Comparison of ENCODE assay signal across 21 cellular contexts in the genomic region with DNA sequence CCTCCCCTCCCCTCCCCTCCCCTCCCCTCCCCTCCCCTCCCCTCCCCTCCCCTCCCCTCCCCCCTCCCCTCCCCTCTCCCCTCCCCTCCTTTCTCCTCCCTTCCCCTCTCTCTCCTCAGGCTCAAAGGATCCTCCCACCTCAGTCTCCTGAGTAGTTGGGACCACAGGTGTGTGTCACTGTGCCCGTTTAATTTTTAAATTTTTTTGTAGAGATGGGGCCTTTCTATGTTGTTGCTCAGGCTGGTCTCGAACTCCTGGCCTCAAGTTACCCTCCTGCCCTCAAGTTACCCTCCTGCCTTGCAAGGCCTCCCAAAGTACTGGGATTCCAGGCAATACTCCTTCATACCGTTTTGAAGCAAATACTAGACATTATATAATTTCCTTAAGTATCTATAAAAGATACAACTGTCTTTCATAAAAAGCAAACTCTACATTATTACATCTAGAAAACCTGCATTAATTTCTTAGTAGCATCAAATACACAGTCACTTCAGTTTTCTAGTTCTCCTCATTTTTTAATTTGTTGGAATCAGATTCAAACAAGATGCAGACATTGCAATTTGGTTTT. TPM values are rescaled to one million over a fixed set of nuclear protein-coding genes. Genes with fewer than 3 reads are reported as not detected.
DNase-seq lines count a peak whose midpoint lies in the region; ATAC-seq, FAIRE-seq and TF ChIP-seq lines count a peak whose summit lies in the region.
"Had no signal": no experiment of that assay in that cellular context is flagged by ENCODE, and none has a peak within 500 bp of the region (broad histone marks: within the 10 kb centered on the region; RNA-seq: fewer than 3 reads in every experiment).

No MANE protein-coding gene starts in this region.

- H3K4me1 ChIP-seq in Karpas-422 (ENCODE audit: low read length) (peaks cover 37% of the 10 kb centered on the region), GM12878 (ENCODE audit: control insufficient read depth, insufficient read depth, low read length) (peaks cover 33% of the 10 kb centered on the region), ascending aorta (peaks cover 0 to 23% of the 10 kb centered on the region in 2 donors)

- H3K79me2 ChIP-seq in Karpas-422 (ENCODE audit: low read length) (peaks cover 98% of the 10 kb centered on the region), GM12878 (ENCODE audit: control insufficient read depth, insufficient read depth, low read length) (peaks cover 96% of the 10 kb centered on the region)

- H3K27me3 ChIP-seq in Karpas-422 (ENCODE audit: low read length), result no peaks in the 10 kb centered on the region
- no peaks in the 10 kb centered on the region for H3K27me3 ChIP-seq in GM12878 (replicated peaks in 1 of 2; ENCODE audit: control insufficient read depth in 2 of 2, insufficient read depth in 2 of 2, low read length in 1 of 2)
- H3K27me3 ChIP-seq in ascending aorta, result no peaks in the 10 kb centered on the region
- H3K27me3 ChIP-seq: hepatocyte had no signal

- DNase-seq in activated naive CD4-positive, alpha-beta T cell treated with anti-CD3 and anti-CD28 coated beads for 36 hours, result no peak
- DNase-seq in activated naive CD4-positive, alpha-beta T cell treated with Interleukin-2 at 50 U/mL for 16 hours, result no peak
- DNase-seq in Karpas-422 (no peak), GM12878 (ENCODE audit: low read depth, low spot score) (no peak), urothelium cell line (ENCODE audit: low spot score) (no peak), ascending aorta (ENCODE audit: low spot score in 2 of 2) (no peak)
- DNase-seq in stimulated activated naive B cell treated with anti-CD40 and anti-IgM and Interleukin-4, amounts not matched to agents 10 μg/mL and 1 μg/mL and 100 μg/mL, for 72 hours, result no peak
- DNase-seq in activated CD4-positive, CD25-positive, alpha-beta regulatory T cell (lab: John Stamatoyannopoulos, UW), result no peak
- DNase-seq: activated effector memory CD4-positive, alpha-beta T cell treated with anti-CD3 and anti-CD28 coated beads, Interleukin-2, amount 50 U/mL, for 16 hours; CD8-positive, alpha-beta memory T cell; DMS79 treated with DMSO at 0.1 percent for 48 hours; effector CD4-positive, alpha-beta T cell; foreskin melanocyte; KG1; NCI-H1694 treated with DMSO at 0.1 percent for 48 hours; NCI-H82; stimulated activated CD8-positive, alpha-beta memory T cell treated with anti-CD3 and anti-CD28 coated beads, Interleukin-4, amount 100 ng/mL, for 48 hours had no signal

- WGBS in GM12878 (ENCODE audit: insufficient coverage, insufficient replicate concordance, low lambda C conversion rate, missing lambda C conversion rate), result 68% methylated on average over 3 of the region's 3 CpGs

- H3K4me3 Mint-ChIP-seq in activated naive CD4-positive, alpha-beta T cell treated with anti-CD3 and anti-CD28 coated beads for 36 hours, result no peak overlapping the region
- peak overlapping the region in 1 of 2 donors; percentile 28 for H3K4me3 Mint-ChIP-seq in stimulated activated naive B cell treated with anti-CD40 and anti-IgM and Interleukin-4, amounts not matched to agents 10 μg/mL and 1 μg/mL and 100 μg/mL, for 72 hours
- H3K4me3 Mint-ChIP-seq: CD8-positive, alpha-beta memory T cell had no signal

- no peak for ATAC-seq in GM12878
- no peak for ATAC-seq in stimulated activated naive B cell treated with anti-CD40 and anti-IgM and Interleukin-4, amounts not matched to agents 10 μg/mL and 1 μg/mL and 100 μg/mL, for 72 hours (replicated peaks)

- H3K9ac ChIP-seq in Karpas-422 (ENCODE audit: low read length) (no peak overlapping the region), GM12878 (ENCODE audit: control insufficient read depth, insufficient read depth, low read length) (no peak overlapping the region)

- H2AFZ ChIP-seq in Karpas-422 (ENCODE audit: low read length) (no peak overlapping the region), GM12878 (ENCODE audit: control insufficient read depth, low read depth, low read length) (no peak overlapping the region)
- H2AFZ ChIP-seq: hepatocyte had no signal

- H3K36me3 ChIP-seq in Karpas-422 (ENCODE audit: insufficient read depth, low read length) (no peaks in the 10 kb centered on the region), GM12878 (ENCODE audit: control insufficient read depth in 2 of 2, insufficient read depth in 2 of 2, low read length in 1 of 2) (peaks cover 0 to 7% of the 10 kb centered on the region in 2 experiments; a peak in 3 of 4 replicates), ascending aorta (no peaks in the 10 kb centered on the region)
- H3K36me3 ChIP-seq: HAP-1, thoracic aorta had no signal

- CTCF ChIA-PET in activated naive CD4-positive, alpha-beta T cell treated with anti-CD3 and anti-CD28 coated beads for 36 hours (lab: Charles Lee), result interaction anchor here (0.7 to 0.8 kb wide), 3 partner anchors 33 to 82 kb away, joined by 3 read pairs; no protein-coding TSS in a partner anchor
- CTCF ChIA-PET in GM12878 (lab: Yijun Ruan, JAX), result no interaction called here

- intact Hi-C loops in activated naive CD4-positive, alpha-beta T cell treated with anti-CD3 and anti-CD28 coated beads for 36 hours (cut with micrococcal nuclease), result loop anchor here (1.0 to 2.0 kb wide), 2 partner anchors 33 to 54 kb away; no protein-coding TSS in a partner anchor
- intact Hi-C loops in GM12878 (cut with micrococcal nuclease; ENCODE audit: unreplicated experiment) (no loop called here), ascending aorta (cut with DNase I) (no loop called here)

- H3K9me3 ChIP-seq in Karpas-422 (ENCODE audit: low read length), result no peaks in the 10 kb centered on the region
- H3K9me3 ChIP-seq in GM12878 (replicated peaks; ENCODE audit: control insufficient read depth, insufficient read depth, low read length), result no peaks in the 10 kb centered on the region; the same call in 2 of the 3 replicates
- H3K9me3 ChIP-seq in ascending aorta, result no peaks in the 10 kb centered on the region
- H3K9me3 ChIP-seq: HAP-1, thoracic aorta had no signal

- SMC1A ChIA-PET in GM12878 (lab: Charles Lee; ENCODE audit: uncharacterized antibody, unreplicated experiment), result interaction anchor here (0.7 to 1.6 kb wide), 4 partner anchors 12 to 57 kb away, joined by 3 to 7 read pairs (median 4); no protein-coding TSS in a partner anchor

- FAIRE-seq in GM12878 (lab: Jason Lieb, UNC), result no peak
- FAIRE-seq in urothelium cell line (lab: Jason Lieb, UNC), result no peak
- FAIRE-seq: islet of Langerhans had no signal

- peaks cover 10% of the 10 kb centered on the region for H3K36me3 Mint-ChIP-seq in activated naive CD4-positive, alpha-beta T cell treated with anti-CD3 and anti-CD28 coated beads for 36 hours (ENCODE audit: low read depth)
- H3K36me3 Mint-ChIP-seq in stimulated activated naive B cell treated with anti-CD40 and anti-IgM and Interleukin-4, amounts not matched to agents 10 μg/mL and 1 μg/mL and 100 μg/mL, for 72 hours, result peaks cover 33 to 42% of the 10 kb centered on the region in 2 donors

- TF ChIP-seq CTCF in GM12878 (IDR thresholded peaks at IDR 0.05 in 2 of 3, conservative IDR thresholded peaks at IDR 0.05 in 1 of 3; ENCODE audit: control insufficient read depth in 2 of 3, extremely low read depth in 1 of 3, insufficient read depth in 1 of 3, low read depth in 3 of 3, low read length in 3 of 3), result no peak
- no peak for TF ChIP-seq CTCF in ascending aorta (IDR thresholded peaks at IDR 0.05)

- no TSS peak for BruUV-seq in GM12878 (replicated peaks; lab: Mats Ljungman, UMichigan)

- H3K27ac Mint-ChIP-seq in activated naive CD4-positive, alpha-beta T cell treated with anti-CD3 and anti-CD28 coated beads for 36 hours, result peak overlapping the region; percentile 74
- H3K27ac Mint-ChIP-seq in stimulated activated naive B cell treated with anti-CD40 and anti-IgM and Interleukin-4, amounts not matched to agents 10 μg/mL and 1 μg/mL and 100 μg/mL, for 72 hours, result peak overlapping the region; percentile 71

- H3K27me3 Mint-ChIP-seq in activated naive CD4-positive, alpha-beta T cell treated with anti-CD3 and anti-CD28 coated beads for 36 hours (ENCODE audit: low read depth), result no peaks in the 10 kb centered on the region
- H3K27me3 Mint-ChIP-seq in stimulated activated naive B cell treated with anti-CD40 and anti-IgM and Interleukin-4, amounts not matched to agents 10 μg/mL and 1 μg/mL and 100 μg/mL, for 72 hours, result no peaks in the 10 kb centered on the region
- H3K27me3 Mint-ChIP-seq: CD8-positive, alpha-beta memory T cell had no signal

- POLR2A ChIA-PET in GM12878 (lab: Charles Lee), result interaction anchor here (0.6 to 1.4 kb wide), 4 partner anchors 14 to 1385 kb away, joined by 3 to 5 read pairs (median 3); no protein-coding TSS in a partner anchor

- H3K4me2 ChIP-seq in Karpas-422 (ENCODE audit: low read depth, low read length, poor library complexity, severe bottlenecking), result no peak overlapping the region
- H3K4me2 ChIP-seq in GM12878 (ENCODE audit: control insufficient read depth, insufficient read depth), result no peak overlapping the region

- TF ChIP-seq POLR2A in GM12878 (IDR thresholded peaks at IDR 0.05; ENCODE audit: low read depth, low read length), result no peak

- no peak for TF ChIP-seq RAD21 in GM12878 (IDR thresholded peaks at IDR 0.05; ENCODE audit: insufficient read depth, low read depth, low read length)

- no peaks in the 10 kb centered on the region for H3K9me2 ChIP-seq in Karpas-422 (replicated peaks; ENCODE audit: insufficient read depth, low read length)

- H3K4me1 Mint-ChIP-seq in activated naive CD4-positive, alpha-beta T cell treated with anti-CD3 and anti-CD28 coated beads for 36 hours (ENCODE audit: low read depth), result peaks cover 81% of the 10 kb centered on the region
- peaks cover 42 to 95% of the 10 kb centered on the region in 2 donors for H3K4me1 Mint-ChIP-seq in stimulated activated naive B cell treated with anti-CD40 and anti-IgM and Interleukin-4, amounts not matched to agents 10 μg/mL and 1 μg/mL and 100 μg/mL, for 72 hours

- H3K27ac ChIP-seq in Karpas-422 (ENCODE audit: low read length) (0 out of 2 replicates have a peak overlapping the region, but pooled peaks have one; percentile 11), GM12878 (ENCODE audit: control insufficient read depth, insufficient read depth) (no peak overlapping the region), ascending aorta (no peak overlapping the region)
- H3K27ac ChIP-seq: thoracic aorta had no signal

- RAD21 ChIA-PET in GM12878 (lab: Charles Lee; ENCODE audit: unreplicated experiment), result interaction anchor here (0.6 to 1.7 kb wide), 4 partner anchors 32 to 268 kb away, joined by 3 to 5 read pairs (median 4); no protein-coding TSS in a partner anchor

- in situ Hi-C loops in GM12878 (cut with MboI), result no loop called here

- no peak for TF ChIP-seq EP300 in GM12878 (IDR thresholded peaks at IDR 0.05; ENCODE audit: borderline replicate concordance in 1 of 2, control insufficient read depth in 1 of 2, low read depth in 2 of 2, low read length in 2 of 2)

- H3K4me3 ChIP-seq in Karpas-422 (ENCODE audit: low read length) (no peak overlapping the region), GM12878 (no peak overlapping the region), ascending aorta (no peak overlapping the region)
- H3K4me3 ChIP-seq: HAP-1, hepatocyte, thoracic aorta had no signal

- no peaks in the 10 kb centered on the region for H4K20me1 ChIP-seq in Karpas-422 (ENCODE audit: insufficient read depth, low read depth, low read length)
- no peaks in the 10 kb centered on the region for H4K20me1 ChIP-seq in GM12878 (ENCODE audit: control insufficient read depth, insufficient read depth)

- H3K9me3 Mint-ChIP-seq in activated naive CD4-positive, alpha-beta T cell treated with anti-CD3 and anti-CD28 coated beads for 36 hours, result no peaks in the 10 kb centered on the region
- H3K9me3 Mint-ChIP-seq in stimulated activated naive B cell treated with anti-CD40 and anti-IgM and Interleukin-4, amounts not matched to agents 10 μg/mL and 1 μg/mL and 100 μg/mL, for 72 hours, result no peaks in the 10 kb centered on the region
- H3K9me3 Mint-ChIP-seq: CD8-positive, alpha-beta memory T cell had no signal

RNA-seq across cellular contexts. Expression of a gene that starts 39.8 kb away (rescaled TPM):
- 10 to 100 TPM; 48.3 to 53.2 TPM for total RNA-seq in activated naive CD4-positive, alpha-beta T cell treated with anti-CD3 and anti-CD28 coated beads for 36 hours
- 67.2 and 90.0 TPM in 2 replicates for total RNA-seq in Karpas-422 (2014; rRNA removed; shearing (Covaris generic); ENCODE audit: low replicate concordance)
- 241 and 256 TPM in 2 replicates for total RNA-seq in GM12878 (2013; cell fraction: nucleolus; rRNA removed)
- total RNA-seq in GM12878 (2014; rRNA removed) (82.4 and 88.7 TPM in 2 replicates), GM12878 (2014; rRNA removed; fragmentation: Illumina TruSeq; extraction: Trizol) (95.3 and 95.8 TPM in 2 replicates), GM12878 (2021) (87.4 and 96.2 TPM in 2 replicates), ascending aorta (26.3 TPM)
- 30.3 TPM for polyA plus RNA-seq in GM12878 (2011; ENCODE audit: low read depth)
- polyA plus RNA-seq in GM12878 (2011; rRNA removed) (92.6 and 114 TPM in 2 replicates), GM12878 (2014; fragmentation: Illumina TruSeq; extraction: Trizol) (78.2 and 94.6 TPM in 2 replicates), GM12878 (2014; fragmentation: Nextera tagmentation; extraction: Ambion mirVana) (10 to 100 TPM; 16.9 to 18.0 TPM), GM12878 (2014; rRNA removed) (62.4 and 66.0 TPM in 2 replicates), GM12878 (2016; fragmentation: Nextera tagmentation; extraction: Ambion mirVana) (10 to 100 TPM; 68.1 to 69.1 TPM)
- polyA plus RNA-seq in GM12878 (2011; cell fraction: cytosol; rRNA removed), result 60.3 and 60.4 TPM in 2 replicates
- polyA plus RNA-seq in GM12878 (2011; cell fraction: nucleus; rRNA removed), result 89.9 and 95.2 TPM in 2 replicates
- polyA plus RNA-seq in GM12878 (2012), result 38.3 and 50.2 TPM in 2 replicates
- polyA minus RNA-seq in GM12878 (2011; rRNA and poly(A)+ RNA removed), result 126 and 138 TPM in 2 replicates
- polyA minus RNA-seq in GM12878 (2011; cell fraction: cytosol; rRNA and poly(A)+ RNA removed), result 52.3 and 52.4 TPM in 2 replicates
- polyA minus RNA-seq in GM12878 (2011; cell fraction: nucleus; rRNA and poly(A)+ RNA removed), result 48.2 and 66.5 TPM in 2 replicates
